8 cellular contexts compared by ENCODE assay signal in genomic region chr11:125494987-125495725, GRCh38. TPM values are rescaled to one million over a fixed set of nuclear protein-coding genes. Genes with fewer than 3 reads are reported as not detected.
DNase-seq lines count a peak whose midpoint lies in the region; ATAC-seq and TF ChIP-seq lines count a peak whose summit lies in the region.

No MANE protein-coding gene starts in this region.

- H3K27ac ChIP-seq in CD4-positive, CD25-positive, alpha-beta regulatory T cell (ENCODE audit: insufficient read depth, low read length, poor library complexity, severe bottlenecking), result no peak overlapping the region
- no peak overlapping the region for H3K27ac ChIP-seq in H9 (ENCODE audit: insufficient read length, low read depth, low read length)
- H3K27ac ChIP-seq in foreskin keratinocyte, result peak overlapping the region; percentile 68

- H3K14ac ChIP-seq in H9 (ENCODE audit: insufficient read depth, low read length), result no peak overlapping the region

- H4K91ac ChIP-seq in H9 (ENCODE audit: insufficient read length, low read depth, low read length), result no peak overlapping the region

- H4K5ac ChIP-seq in H9 (ENCODE audit: insufficient read length, low read depth, low read length), result no peak overlapping the region

- no peaks in the 10 kb centered on the region for H3K36me3 ChIP-seq in CD4-positive, CD25-positive, alpha-beta regulatory T cell (ENCODE audit: control insufficient read depth, insufficient read depth, low read length)

- no peak overlapping the region for H3K4me3 ChIP-seq in CD4-positive, CD25-positive, alpha-beta regulatory T cell (ENCODE audit: low read depth, low read length)

- H3K4me1 ChIP-seq in CD4-positive, CD25-positive, alpha-beta regulatory T cell (ENCODE audit: control insufficient read depth, insufficient read depth, low read length, poor library complexity, severe bottlenecking), result peaks cover 18% of the 10 kb centered on the region
- H3K4me1 ChIP-seq in H9 (ENCODE audit: insufficient read depth, low read length) (peaks cover 5% of the 10 kb centered on the region; the same call in 1 of the 2 replicates), foreskin keratinocyte (no peaks in the 10 kb centered on the region)

- DNase-seq in CD4-positive, CD25-positive, alpha-beta regulatory T cell, result no peak
- DNase-seq in H9 (peak; percentile 41), foreskin keratinocyte (peak in 1 of 2 donors; percentile 78), AML-193 (lab: John Stamatoyannopoulos, UW) (no peak)
- DNase-seq in activated T-helper 2 cell treated with anti-CD3 and anti-CD28 coated beads, Interferon-gamma antibody, Interleukin-2, Interleukin-4, amounts not matched to agents 10 μg/mL and 5 μg/mL and 100 μg/mL, durations not matched to agents 14 hours and 24 hours and 36 hours (ENCODE audit: low spot score), result no peak
- peak in 5 of 10 donors; percentile 5 to 17 (median 15) for DNase-seq in naive thymus-derived CD8-positive, alpha-beta T cell
- DNase-seq in central memory CD4-positive, alpha-beta T cell, result no peak

- no peak overlapping the region for H3K56ac ChIP-seq in H9 (ENCODE audit: insufficient read length, low read depth, low read length)

- H3K4ac ChIP-seq in H9 (ENCODE audit: low read depth, low read length), result no peak overlapping the region

- no peak overlapping the region for H3K23ac ChIP-seq in H9 (ENCODE audit: insufficient read length, low read depth, low read length)

- peaks cover 0 to 25% (median 15%) of the 10 kb centered on the region in 4 donors for H3K4me1 Mint-ChIP-seq in CD4-positive, CD25-positive, alpha-beta regulatory T cell
- peaks cover 27 to 33% of the 10 kb centered on the region in 2 experiments for H3K4me1 Mint-ChIP-seq in H9
- H3K4me1 Mint-ChIP-seq in activated T-helper 2 cell treated with anti-CD3 and anti-CD28 coated beads, Interferon-gamma antibody, Interleukin-2, Interleukin-4, amounts not matched to agents 10 μg/mL and 5 μg/mL and 100 μg/mL, durations not matched to agents 14 hours and 24 hours and 36 hours (ENCODE audit: low read depth), result peaks cover 14% of the 10 kb centered on the region
- H3K4me1 Mint-ChIP-seq in naive thymus-derived CD8-positive, alpha-beta T cell, result peaks cover 15 to 36% (median 22%) of the 10 kb centered on the region in 4 donors

- no peak overlapping the region for H2BK15ac ChIP-seq in H9 (ENCODE audit: low read depth, low read length)

- H2AFZ ChIP-seq in H9 (ENCODE audit: low read length), result no peak overlapping the region

- H3K9me3 ChIP-seq in CD4-positive, CD25-positive, alpha-beta regulatory T cell (ENCODE audit: control insufficient read depth in 2 of 2, low read length in 2 of 2), result no peaks in the 10 kb centered on the region
- no peaks in the 10 kb centered on the region for H3K9me3 ChIP-seq in H9 (ENCODE audit: control insufficient read depth, low read depth, low read length)

- no CpG with 5 or more reads among the region's 55 CpGs for WGBS in H9 (ENCODE audit: extremely low coverage, insufficient read length, low lambda C conversion rate)

- ATAC-seq in CD4-positive, CD25-positive, alpha-beta regulatory T cell (ENCODE audit: low read depth in 2 of 2), result no peak
- ATAC-seq in foreskin keratinocyte (peak; percentile 78), HG03565 (IDR thresholded peaks at IDR 0.05; ENCODE audit: unreplicated experiment) (no peak)
- peak; percentile 39 to 56 for ATAC-seq in naive thymus-derived CD8-positive, alpha-beta T cell

- H3K18ac ChIP-seq in H9 (ENCODE audit: insufficient read length, low read depth, low read length), result no peak overlapping the region

- peaks cover 0 to 2% (median 0%) of the 10 kb centered on the region in 7 donors for H3K9me3 Mint-ChIP-seq in CD4-positive, CD25-positive, alpha-beta regulatory T cell
- H3K9me3 Mint-ChIP-seq in H9, result no peaks in the 10 kb centered on the region; a peak in 2 of 5 replicates
- H3K9me3 Mint-ChIP-seq in activated T-helper 2 cell treated with anti-CD3 and anti-CD28 coated beads, Interferon-gamma antibody, Interleukin-2, Interleukin-4, amounts not matched to agents 10 μg/mL and 5 μg/mL and 100 μg/mL, durations not matched to agents 14 hours and 24 hours and 36 hours, result no peaks in the 10 kb centered on the region
- H3K9me3 Mint-ChIP-seq in naive thymus-derived CD8-positive, alpha-beta T cell, result no peaks in the 10 kb centered on the region

- H4K8ac ChIP-seq in H9 (replicated peaks; ENCODE audit: insufficient read length, low read depth, low read length), result no peak overlapping the region

- peak overlapping the region; percentile 75 for H3K4me2 ChIP-seq in H9 (ENCODE audit: insufficient read depth, insufficient read length, low read length)

- peaks cover 7% of the 10 kb centered on the region for H3K23me2 ChIP-seq in H9 (ENCODE audit: insufficient read length, low read depth, low read length, poor library complexity, severe bottlenecking)

- H2BK5ac ChIP-seq in H9 (ENCODE audit: insufficient read length, low read length), result no peak overlapping the region

- no peak overlapping the region for H2AK5ac ChIP-seq in H9 (ENCODE audit: insufficient read length, low read length)

- peak overlapping the region; percentile 1 for H3K9ac ChIP-seq in H9 (ENCODE audit: extremely low read depth, insufficient read length, low read length)

- no peak overlapping the region for H2BK120ac ChIP-seq in H9 (ENCODE audit: low read depth, low read length, poor library complexity, severe bottlenecking)

- H2BK12ac ChIP-seq in H9 (ENCODE audit: insufficient read length, low read depth, low read length), result no peak overlapping the region

- H3K79me1 ChIP-seq in H9 (ENCODE audit: insufficient read depth, low read depth, low read length, poor library complexity, severe bottlenecking), result no peaks in the 10 kb centered on the region

- H3K36me3 Mint-ChIP-seq in CD4-positive, CD25-positive, alpha-beta regulatory T cell, result no peaks in the 10 kb centered on the region
- peaks cover 1 to 7% (median 2%) of the 10 kb centered on the region in 3 experiments; a peak in 2 of 7 replicates for H3K36me3 Mint-ChIP-seq in H9 (ENCODE audit: insufficient read depth in 1 of 3, low read depth in 3 of 3)
- no peaks in the 10 kb centered on the region for H3K36me3 Mint-ChIP-seq in activated T-helper 2 cell treated with anti-CD3 and anti-CD28 coated beads, Interferon-gamma antibody, Interleukin-2, Interleukin-4, amounts not matched to agents 10 μg/mL and 5 μg/mL and 100 μg/mL, durations not matched to agents 14 hours and 24 hours and 36 hours (ENCODE audit: low read depth)
- H3K36me3 Mint-ChIP-seq in naive thymus-derived CD8-positive, alpha-beta T cell, result peaks cover 0 to 4% (median 2%) of the 10 kb centered on the region in 3 donors

- H3T11ph ChIP-seq in H9 (ENCODE audit: low read length), result no peak overlapping the region

- peaks cover 73% of the 10 kb centered on the region for H3K27me3 Mint-ChIP-seq in CD4-positive, CD25-positive, alpha-beta regulatory T cell
- peaks cover 21% of the 10 kb centered on the region for H3K27me3 Mint-ChIP-seq in H9 (ENCODE audit: low read depth)
- H3K27me3 Mint-ChIP-seq in activated T-helper 2 cell treated with anti-CD3 and anti-CD28 coated beads, Interferon-gamma antibody, Interleukin-2, Interleukin-4, amounts not matched to agents 10 μg/mL and 5 μg/mL and 100 μg/mL, durations not matched to agents 14 hours and 24 hours and 36 hours (ENCODE audit: low read depth), result peaks cover 57% of the 10 kb centered on the region
- peaks cover 31 to 63% (median 43%) of the 10 kb centered on the region in 5 donors for H3K27me3 Mint-ChIP-seq in naive thymus-derived CD8-positive, alpha-beta T cell

- H3K27me3 ChIP-seq in CD4-positive, CD25-positive, alpha-beta regulatory T cell (ENCODE audit: control insufficient read depth, insufficient read depth, low read length), result peaks cover 31% of the 10 kb centered on the region
- H3K27me3 ChIP-seq in H9 (ENCODE audit: insufficient read depth, low read length) (no peaks in the 10 kb centered on the region; the same call in 1 of the 2 replicates), foreskin keratinocyte (no peaks in the 10 kb centered on the region)

- intact Hi-C loops in activated T-helper 2 cell treated with anti-CD3 and anti-CD28 coated beads, Interferon-gamma antibody, Interleukin-2, Interleukin-4, amounts not matched to agents 10 μg/mL and 5 μg/mL and 100 μg/mL, durations not matched to agents 14 hours and 24 hours and 36 hours (cut with micrococcal nuclease), result no loop called here

- H3K79me2 ChIP-seq in H9 (ENCODE audit: insufficient read depth, low read length), result no peaks in the 10 kb centered on the region

- POLR2A ChIA-PET in naive thymus-derived CD8-positive, alpha-beta T cell (lab: Charles Lee), result no interaction called here

- peak overlapping the region; percentile 55 to 87 (median 76) for H3K4me3 Mint-ChIP-seq in CD4-positive, CD25-positive, alpha-beta regulatory T cell
- H3K4me3 Mint-ChIP-seq in H9, result peak overlapping the region; percentile 97 to 99
- H3K4me3 Mint-ChIP-seq in activated T-helper 2 cell treated with anti-CD3 and anti-CD28 coated beads, Interferon-gamma antibody, Interleukin-2, Interleukin-4, amounts not matched to agents 10 μg/mL and 5 μg/mL and 100 μg/mL, durations not matched to agents 14 hours and 24 hours and 36 hours (ENCODE audit: low read depth), result peak overlapping the region; percentile 71
- H3K4me3 Mint-ChIP-seq in naive thymus-derived CD8-positive, alpha-beta T cell, result peak overlapping the region; percentile 71 to 94 (median 90)

- H3K27ac Mint-ChIP-seq in CD4-positive, CD25-positive, alpha-beta regulatory T cell, result peak overlapping the region in 1 of 3 donors; percentile 8
- peak overlapping the region; percentile 95 to 97 (median 97) for H3K27ac Mint-ChIP-seq in H9
- H3K27ac Mint-ChIP-seq in activated T-helper 2 cell treated with anti-CD3 and anti-CD28 coated beads, Interferon-gamma antibody, Interleukin-2, Interleukin-4, amounts not matched to agents 10 μg/mL and 5 μg/mL and 100 μg/mL, durations not matched to agents 14 hours and 24 hours and 36 hours, result no peak overlapping the region
- H3K27ac Mint-ChIP-seq in naive thymus-derived CD8-positive, alpha-beta T cell, result peak overlapping the region in 4 of 10 donors; percentile 4 to 74 (median 50)

- no peak overlapping the region for H2BK20ac ChIP-seq in H9 (ENCODE audit: low read depth, low read length, poor library complexity, severe bottlenecking)

- no peak for TF ChIP-seq CTCF in H9 (conservative IDR thresholded peaks at IDR 0.05)
- no peak for TF ChIP-seq CTCF in foreskin keratinocyte (conservative IDR thresholded peaks at IDR 0.05)

- H4K20me1 ChIP-seq in H9 (ENCODE audit: control insufficient read depth, insufficient read depth, insufficient read length), result no peaks in the 10 kb centered on the region

RNA-seq across cellular contexts. Expression of gene FEZ1, which starts 0.9 kb away (rescaled TPM):
- 1.5 TPM for total RNA-seq in CD4-positive, CD25-positive, alpha-beta regulatory T cell
- polyA plus RNA-seq in CD4-positive, CD25-positive, alpha-beta regulatory T cell, result under 1 TPM in 2 of 4 donors, not detected in 2; 0.52 to 0.73 TPM
- total RNA-seq in H9 (2021), result 130 and 135 TPM in 2 replicates
- total RNA-seq in activated T-helper 2 cell treated with anti-CD3 and anti-CD28 coated beads, Interferon-gamma antibody, Interleukin-2, Interleukin-4, amounts not matched to agents 10 μg/mL and 5 μg/mL and 100 μg/mL, durations not matched to agents 14 hours and 24 hours and 36 hours, result 0.80 and 1.1 TPM in 2 replicates
- 197 and 228 TPM in 2 replicates for total RNA-seq in foreskin keratinocyte
- polyA plus RNA-seq in foreskin keratinocyte, result 166 and 204 TPM in 2 replicates
- not detected for total RNA-seq in naive thymus-derived CD8-positive, alpha-beta T cell
- polyA plus RNA-seq in naive thymus-derived CD8-positive, alpha-beta T cell, result 10 to 100 TPM in 1 of 3 donors, 1 to 10 TPM in 2; 1.1 to 11.6 (median 1.7) TPM

Comparison
In these comparisons a context has a peak if more than half of its experiments do, and no peak if none do; other contexts are left out.
1. ATAC-seq: peak in foreskin keratinocyte (single experiment) and naive thymus-derived CD8-positive, alpha-beta T cell (2 of 2); none in CD4-positive, CD25-positive, alpha-beta regulatory T cell (0 of 2) and HG03565 (single experiment).
2. RNA of gene FEZ1, which starts 0.9 kb away (total RNA-seq): 197 to 228 TPM in foreskin keratinocyte and 130 to 135 TPM in H9; 1.5 TPM in CD4-positive, CD25-positive, alpha-beta regulatory T cell (single experiment), 0.80 to 1.1 TPM in activated T-helper 2 cell treated with anti-CD3 and anti-CD28 coated beads, Interferon-gamma antibody, Interleukin-2, Interleukin-4, amounts not matched to agents 10 μg/mL and 5 μg/mL and 100 μg/mL, durations not matched to agents 14 hours and 24 hours and 36 hours and not detected in naive thymus-derived CD8-positive, alpha-beta T cell; every median in the first group is over 10 times any median in the second.
3. Peak in every context shown above with its lines, with median percentiles within 50 percentile points of each other: H3K4me3 Mint-ChIP-seq.